Comparison of ENCODE assay signal across 1 cellular context in genomic region chr1:161071886-161072371, GRCh38.
TF ChIP-seq lines count a peak whose summit lies in the region.

No MANE protein-coding gene starts in this region.

TF ChIP-seq in H1, 55 proteins besides CTCF, POLR2A, EP300 and RAD21:
- no peak for TF ChIP-seq JUND (IDR thresholded peaks at IDR 0.05; ENCODE audit: low read length)
- no peak for TF ChIP-seq RXRA (IDR thresholded peaks at IDR 0.05; ENCODE audit: insufficient read depth, low read depth, low read length)
- TF ChIP-seq SIX5 (IDR thresholded peaks at IDR 0.05; ENCODE audit: low read depth, low read length) = no peak
- TF ChIP-seq TBP (IDR thresholded peaks at IDR 0.05; ENCODE audit: low read depth, low read length) = no peak
- TF ChIP-seq HDAC2 (IDR thresholded peaks at IDR 0.05; ENCODE audit: borderline replicate concordance in 1 of 2, low read depth in 2 of 2, low read length in 2 of 2) = no peak
- no peak for TF ChIP-seq SUZ12 (IDR thresholded peaks at IDR 0.05; ENCODE audit: low read length)
- no peak for TF ChIP-seq BRCA1 (IDR thresholded peaks at IDR 0.05; ENCODE audit: low read depth, low read length)
- no peak for TF ChIP-seq RNF2 (IDR thresholded peaks at IDR 0.05; ENCODE audit: borderline replicate concordance, low read depth, low read length, missing control alignments, poor library complexity, severe bottlenecking)
- no peak for TF ChIP-seq FOSL1 (IDR thresholded peaks at IDR 0.05; ENCODE audit: insufficient read depth, low read depth, low read length)
- no peak for TF ChIP-seq CHD2 (IDR thresholded peaks at IDR 0.05; ENCODE audit: low read length)
- TF ChIP-seq TAF1 (IDR thresholded peaks at IDR 0.05; ENCODE audit: low read depth, low read length) = no peak
- no peak for TF ChIP-seq ASH2L (IDR thresholded peaks at IDR 0.05; ENCODE audit: low read length)
- TF ChIP-seq SIRT6 (IDR thresholded peaks at IDR 0.05; ENCODE audit: low read length) = no peak
- TF ChIP-seq SRF (IDR thresholded peaks at IDR 0.05; ENCODE audit: low read depth, low read length) = no peak
- TF ChIP-seq CTBP2 (IDR thresholded peaks at IDR 0.05; ENCODE audit: borderline replicate concordance, insufficient read depth, insufficient read length, low read length) = no peak
- no peak for TF ChIP-seq SP1 (IDR thresholded peaks at IDR 0.05; ENCODE audit: low read depth, low read length)
- no peak for TF ChIP-seq ATF3 (IDR thresholded peaks at IDR 0.05; ENCODE audit: insufficient read depth, low read depth, low read length)
- TF ChIP-seq SP4 (IDR thresholded peaks at IDR 0.05; ENCODE audit: low read length) = no peak
- no peak for TF ChIP-seq YY1 (IDR thresholded peaks at IDR 0.05; ENCODE audit: low read depth, low read length)
